Comparison of ENCODE assay signal across 8 cellular contexts in the genomic region with DNA sequence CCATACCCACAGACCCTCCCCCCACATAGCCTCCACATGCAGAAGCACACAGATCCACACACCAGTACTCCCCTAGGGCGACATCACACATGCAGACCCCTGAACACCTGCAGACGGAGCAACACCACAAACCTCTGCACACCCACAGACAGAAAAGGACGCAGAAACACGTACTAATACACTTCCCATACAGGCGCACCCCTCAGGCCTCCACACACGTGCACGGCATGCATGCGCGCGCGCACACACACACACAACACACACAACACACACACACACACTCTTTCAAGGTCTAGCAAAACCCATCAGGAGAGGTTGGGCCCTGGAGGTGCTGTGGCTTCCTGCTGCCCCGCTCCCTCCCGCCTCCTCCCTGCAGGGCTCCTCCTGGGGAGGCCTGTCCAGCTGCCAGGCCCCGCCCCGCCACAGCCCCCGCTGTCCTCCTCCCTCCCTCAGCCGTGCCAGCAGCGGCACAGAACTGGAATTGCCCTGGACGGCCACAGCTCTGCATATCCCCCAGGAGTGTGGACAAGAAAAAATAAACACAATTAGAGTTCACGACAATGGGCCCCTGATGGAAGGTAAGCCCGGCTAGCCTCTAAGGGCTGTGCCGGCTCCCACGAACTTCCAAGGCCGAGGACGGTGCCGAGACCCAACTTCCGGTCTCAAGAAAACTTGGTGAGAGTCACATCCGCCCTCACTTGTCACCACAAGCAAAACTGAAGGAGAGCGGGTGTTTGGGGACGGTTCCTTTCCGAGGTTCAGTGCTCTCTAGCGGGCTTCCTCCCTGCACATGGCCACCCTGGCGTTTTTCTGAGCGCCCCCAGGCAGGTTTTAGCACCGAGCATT. TPM values are rescaled to one million over a fixed set of nuclear protein-coding genes. Genes with fewer than 3 reads are reported as not detected.
DNase-seq lines count a peak whose midpoint lies in the region; ATAC-seq and TF ChIP-seq lines count a peak whose summit lies in the region.

No MANE protein-coding gene starts in this region.

- H3F3A ChIP-seq in DOHH2 (ENCODE audit: control insufficient read depth, insufficient read depth) (peaks cover 56% of the 10 kb centered on the region), SU-DHL-6 (ENCODE audit: insufficient read depth) (peaks cover 70% of the 10 kb centered on the region)

- peak overlapping the region; percentile 95 for H3K27ac ChIP-seq in DOHH2 (ENCODE audit: low read depth, low read length)
- H3K27ac ChIP-seq in SU-DHL-6 (ENCODE audit: low read depth, low read length): peak overlapping the region; percentile 97
- H3K27ac ChIP-seq in heart left ventricle: peak overlapping the region; percentile 96 to 99 (median 99)
- peak overlapping the region; percentile 95 for H3K27ac ChIP-seq in urinary bladder (ENCODE audit: low read depth)

- H3K9ac ChIP-seq in SU-DHL-6 (ENCODE audit: low read length): peak overlapping the region; percentile 99

- in situ Hi-C loops in KBM-7 (cut with MboI; ENCODE audit: low pct_unique_long_range_greater_than_20kb, low sequenced_read_pairs): no loop called here

- H3K4me1 ChIP-seq in DOHH2 (ENCODE audit: control insufficient read depth, low read length) (peaks cover 62% of the 10 kb centered on the region), heart left ventricle (peaks cover 6 to 83% (median 61%) of the 10 kb centered on the region in 12 donors), urinary bladder (ENCODE audit: insufficient read depth) (no peaks in the 10 kb centered on the region)

- H4K20me1 ChIP-seq in DOHH2 (ENCODE audit: control insufficient read depth, insufficient read depth, low read depth, low read length) (peaks cover 7% of the 10 kb centered on the region; the same call in 1 of the 2 replicates), SU-DHL-6 (ENCODE audit: low read depth, low read length) (peaks cover 11% of the 10 kb centered on the region)

- DNase-seq in KBM-7: peak; percentile 94
- DNase-seq in activated naive CD8-positive, alpha-beta T cell treated with anti-CD3 and anti-CD28 coated beads, Interleukin-2, amount 50 U/mL, for 24 hours: peak; percentile 79
- DNase-seq in heart left ventricle: peak; percentile 91 to 95 (median 93)
- DNase-seq in posterior vena cava (ENCODE audit: low spot score): peak; percentile 93

- TF ChIP-seq CTCF in DOHH2 (IDR thresholded peaks at IDR 0.05; ENCODE audit: low read depth, low read length, poor library complexity, severe bottlenecking): no peak
- TF ChIP-seq CTCF in SU-DHL-6 (IDR thresholded peaks at IDR 0.05; ENCODE audit: insufficient read depth, low read length, poor library complexity, severe bottlenecking): no peak
- peak in 3 of 12 donors; percentile 18 to 30 (median 25) for TF ChIP-seq CTCF in heart left ventricle (IDR thresholded peaks at IDR 0.05)

- H3K79me2 ChIP-seq in DOHH2 (ENCODE audit: control insufficient read depth, low read length) (peaks cover 37% of the 10 kb centered on the region), SU-DHL-6 (ENCODE audit: insufficient read depth, low read length) (peaks cover 30% of the 10 kb centered on the region)

- peaks cover 24% of the 10 kb centered on the region for H3K36me3 Mint-ChIP-seq in activated naive CD8-positive, alpha-beta T cell treated with anti-CD3 and anti-CD28 coated beads, Interleukin-2, amount 50 U/mL, for 24 hours (ENCODE audit: low read depth)

- H3K9me3 Mint-ChIP-seq in activated naive CD8-positive, alpha-beta T cell treated with anti-CD3 and anti-CD28 coated beads, Interleukin-2, amount 50 U/mL, for 24 hours: no peaks in the 10 kb centered on the region

- H3K4me1 Mint-ChIP-seq in activated naive CD8-positive, alpha-beta T cell treated with anti-CD3 and anti-CD28 coated beads, Interleukin-2, amount 50 U/mL, for 24 hours: peaks cover 64% of the 10 kb centered on the region

- WGBS in heart left ventricle, 4 donors: 2 to 3% (median 2%) methylated on average over 29 to 35 of the region's 35 CpGs
- 4% methylated on average over 35 of the region's 35 CpGs for WGBS in urinary bladder

- H3K27me3 ChIP-seq in DOHH2 (ENCODE audit: control insufficient read depth, low read length) (no peaks in the 10 kb centered on the region), SU-DHL-6 (ENCODE audit: low read length) (no peaks in the 10 kb centered on the region), heart left ventricle (no peaks in the 10 kb centered on the region)

- H3K9me2 ChIP-seq in DOHH2 (replicated peaks; ENCODE audit: control insufficient read depth, low read length) (no peaks in the 10 kb centered on the region), SU-DHL-6 (replicated peaks; ENCODE audit: insufficient read depth, low read length) (no peaks in the 10 kb centered on the region)

- peak in 1 of 2 donors; percentile 43 for TF ChIP-seq POLR2A in heart left ventricle (IDR thresholded peaks at IDR 0.05)

- peaks cover 36% of the 10 kb centered on the region for H3K36me3 ChIP-seq in DOHH2 (ENCODE audit: control insufficient read depth, low read length)
- peaks cover 14% of the 10 kb centered on the region for H3K36me3 ChIP-seq in SU-DHL-6 (ENCODE audit: low read length)
- peaks cover 0 to 30% (median 25%) of the 10 kb centered on the region in 9 donors for H3K36me3 ChIP-seq in heart left ventricle
- H3K36me3 ChIP-seq in urinary bladder (ENCODE audit: insufficient read depth): peaks cover 3% of the 10 kb centered on the region

- peak overlapping the region; percentile 57 for H2AFZ ChIP-seq in SU-DHL-6 (ENCODE audit: low read depth, low read length, severe bottlenecking)

- H3K27ac Mint-ChIP-seq in activated naive CD8-positive, alpha-beta T cell treated with anti-CD3 and anti-CD28 coated beads, Interleukin-2, amount 50 U/mL, for 24 hours: peak overlapping the region; percentile 97

- peaks cover 2% of the 10 kb centered on the region for H3K27me3 Mint-ChIP-seq in activated naive CD8-positive, alpha-beta T cell treated with anti-CD3 and anti-CD28 coated beads, Interleukin-2, amount 50 U/mL, for 24 hours

- H3K4me3 ChIP-seq in DOHH2 (ENCODE audit: low read length): peak overlapping the region; percentile 93
- peak overlapping the region; percentile 85 for H3K4me3 ChIP-seq in SU-DHL-6 (ENCODE audit: insufficient read depth, low read length, poor library complexity, severe bottlenecking)
- H3K4me3 ChIP-seq in heart left ventricle: peak overlapping the region; percentile 11 to 97 (median 80)
- peak overlapping the region; percentile 28 for H3K4me3 ChIP-seq in urinary bladder (ENCODE audit: low read depth, low read length)

- intact Hi-C loops in heart left ventricle (cut with DNase I) (loop anchor here in 9 of 10 donors (5.0 to 10.0 kb wide), 9 partner anchors 37 to 267 kb away; no protein-coding TSS in a partner anchor), posterior vena cava (cut with DNase I) (loop anchor here (5.0 to 10.0 kb wide), 5 partner anchors 37 to 245 kb away; no protein-coding TSS in a partner anchor)

- H3K9me3 ChIP-seq in DOHH2 (ENCODE audit: control insufficient read depth, insufficient read depth, low read length): no peaks in the 10 kb centered on the region
- H3K9me3 ChIP-seq in SU-DHL-6 (ENCODE audit: insufficient read depth, low read length): no peaks in the 10 kb centered on the region
- no peaks in the 10 kb centered on the region for H3K9me3 ChIP-seq in heart left ventricle

- H3K4me2 ChIP-seq in DOHH2 (ENCODE audit: low read length) (peak overlapping the region; percentile 84), SU-DHL-6 (ENCODE audit: low read depth, low read length, poor library complexity, severe bottlenecking) (peak overlapping the region; percentile 76)

- ATAC-seq in GM21717 (IDR thresholded peaks at IDR 0.05; ENCODE audit: unreplicated experiment): peak; percentile 49
- peak; percentile 65 for ATAC-seq in activated naive CD8-positive, alpha-beta T cell treated with anti-CD3 and anti-CD28 coated beads, Interleukin-2, amount 50 U/mL, for 24 hours
- ATAC-seq in heart left ventricle: peak; percentile 66 to 86 (median 80)

- peak overlapping the region; percentile 94 for H3K4me3 Mint-ChIP-seq in activated naive CD8-positive, alpha-beta T cell treated with anti-CD3 and anti-CD28 coated beads, Interleukin-2, amount 50 U/mL, for 24 hours

RNA-seq across cellular contexts. Expression of a gene that starts 6.8 kb away (rescaled TPM):
- total RNA-seq in heart left ventricle: 10 to 100 TPM; 28.8 to 94.4 (median 44.9) TPM
- 10 to 100 TPM; 29.2 to 29.5 TPM for polyA plus RNA-seq in heart left ventricle
- 100 to 1,000 TPM; 123 to 148 TPM for total RNA-seq in posterior vena cava
- total RNA-seq in urinary bladder: 54.8 TPM
- 145 TPM for polyA plus RNA-seq in urinary bladder

Comparison
In these comparisons a context has a peak if more than half of its experiments do, and no peak if none do; other contexts are left out.
1. Peak in every context shown above with its lines: DNase-seq, ATAC-seq, H3K4me3 ChIP-seq and H3K27ac ChIP-seq.
2. H3K4me3 ChIP-seq: peak in every context shown above with its lines; median percentile 93 in DOHH2; 85 in SU-DHL-6; 80 in heart left ventricle; 28 in urinary bladder.